Comparison of ENCODE assay signal across 1 cellular context in the genomic region with DNA sequence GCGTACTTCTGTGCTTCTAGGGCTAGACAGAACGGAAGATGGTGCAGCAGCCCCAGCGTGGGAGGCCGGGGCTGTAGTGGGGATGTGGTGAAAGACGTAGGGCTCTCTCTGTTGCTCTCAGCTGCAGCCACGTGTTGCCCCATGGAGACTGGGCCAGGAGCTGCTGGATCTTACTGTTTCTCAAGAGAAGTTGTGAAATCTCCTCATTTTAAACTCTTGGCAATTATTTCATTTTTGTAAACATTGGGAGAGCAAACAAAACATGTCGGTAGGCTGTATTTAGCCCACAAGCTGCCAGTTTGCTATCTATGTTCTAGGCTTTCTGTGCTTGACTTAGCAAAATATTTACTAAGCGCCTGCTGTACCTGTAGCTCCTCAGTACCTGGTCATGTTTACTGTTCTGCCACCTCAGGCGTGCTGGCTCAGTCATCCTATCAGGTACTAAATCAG.
TF ChIP-seq lines count a peak whose summit lies in the region.

No MANE protein-coding gene starts in this region.

TF ChIP-seq in GM12878, 131 proteins besides CTCF, POLR2A, EP300 and RAD21 (continued from another document):
- TF ChIP-seq, protein P1, sequence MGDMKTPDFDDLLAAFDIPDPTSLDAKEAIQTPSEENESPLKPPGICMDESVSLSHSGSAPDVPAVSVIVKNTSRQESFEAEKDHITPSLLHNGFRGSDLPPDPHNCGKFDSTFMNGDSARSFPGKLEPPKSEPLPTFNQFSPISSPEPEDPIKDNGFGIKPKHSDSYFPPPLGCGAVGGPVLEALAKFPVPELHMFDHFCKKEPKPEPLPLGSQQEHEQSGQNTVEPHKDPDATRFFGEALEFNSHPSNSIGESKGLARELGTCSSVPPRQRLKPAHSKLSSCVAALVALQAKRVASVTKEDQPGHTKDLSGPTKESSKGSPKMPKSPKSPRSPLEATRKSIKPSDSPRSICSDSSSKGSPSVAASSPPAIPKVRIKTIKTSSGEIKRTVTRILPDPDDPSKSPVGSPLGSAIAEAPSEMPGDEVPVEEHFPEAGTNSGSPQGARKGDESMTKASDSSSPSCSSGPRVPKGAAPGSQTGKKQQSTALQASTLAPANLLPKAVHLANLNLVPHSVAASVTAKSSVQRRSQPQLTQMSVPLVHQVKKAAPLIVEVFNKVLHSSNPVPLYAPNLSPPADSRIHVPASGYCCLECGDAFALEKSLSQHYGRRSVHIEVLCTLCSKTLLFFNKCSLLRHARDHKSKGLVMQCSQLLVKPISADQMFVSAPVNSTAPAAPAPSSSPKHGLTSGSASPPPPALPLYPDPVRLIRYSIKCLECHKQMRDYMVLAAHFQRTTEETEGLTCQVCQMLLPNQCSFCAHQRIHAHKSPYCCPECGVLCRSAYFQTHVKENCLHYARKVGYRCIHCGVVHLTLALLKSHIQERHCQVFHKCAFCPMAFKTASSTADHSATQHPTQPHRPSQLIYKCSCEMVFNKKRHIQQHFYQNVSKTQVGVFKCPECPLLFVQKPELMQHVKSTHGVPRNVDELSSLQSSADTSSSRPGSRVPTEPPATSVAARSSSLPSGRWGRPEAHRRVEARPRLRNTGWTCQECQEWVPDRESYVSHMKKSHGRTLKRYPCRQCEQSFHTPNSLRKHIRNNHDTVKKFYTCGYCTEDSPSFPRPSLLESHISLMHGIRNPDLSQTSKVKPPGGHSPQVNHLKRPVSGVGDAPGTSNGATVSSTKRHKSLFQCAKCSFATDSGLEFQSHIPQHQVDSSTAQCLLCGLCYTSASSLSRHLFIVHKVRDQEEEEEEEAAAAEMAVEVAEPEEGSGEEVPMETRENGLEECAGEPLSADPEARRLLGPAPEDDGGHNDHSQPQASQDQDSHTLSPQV (IDR thresholded peaks at IDR 0.05) = no peak
- no peak for TF ChIP-seq CBFB (IDR thresholded peaks at IDR 0.05; ENCODE audit: low read depth)
- no peak for TF ChIP-seq ETV6 (conservative IDR thresholded peaks at IDR 0.05 in 1 of 2, IDR thresholded peaks at IDR 0.05 in 1 of 2; ENCODE audit: borderline replicate concordance in 1 of 2, low read depth in 1 of 2)
- no peak for TF ChIP-seq PAX8 (IDR thresholded peaks at IDR 0.05)
- TF ChIP-seq CREB1 (IDR thresholded peaks at IDR 0.05; ENCODE audit: low read depth) = peak; percentile 52
- TF ChIP-seq ATF7 (IDR thresholded peaks at IDR 0.05; ENCODE audit: low read depth) = 0 out of 2 replicates have a peak, but pooled peaks have one; percentile 34
- no peak; the same call in 1 of the 2 replicates for TF ChIP-seq ZNF207 (IDR thresholded peaks at IDR 0.05; ENCODE audit: borderline replicate concordance)
- no peak for TF ChIP-seq RELA (IDR thresholded peaks at IDR 0.05; ENCODE audit: borderline replicate concordance, partially characterized antibody)
- no peak for TF ChIP-seq FOXM1 (IDR thresholded peaks at IDR 0.05; ENCODE audit: low read depth, low read length)
- TF ChIP-seq CREM (IDR thresholded peaks at IDR 0.05; ENCODE audit: low read depth) = peak; percentile 53; the same call in 1 of the 2 replicates
- TF ChIP-seq STAT3 (IDR thresholded peaks at IDR 0.05; ENCODE audit: low read depth, low read length) = no peak
- no peak for TF ChIP-seq NFYA (IDR thresholded peaks at IDR 0.05; ENCODE audit: borderline replicate concordance, low read depth, low read length)
- TF ChIP-seq EED (IDR thresholded peaks at IDR 0.05; ENCODE audit: low read depth) = 0 out of 2 replicates have a peak, but pooled peaks have one; percentile 41
- peak; percentile 77 for TF ChIP-seq YY1 (IDR thresholded peaks at IDR 0.05; ENCODE audit: low read depth, low read length)
- TF ChIP-seq NRF1 (conservative IDR thresholded peaks at IDR 0.05; ENCODE audit: low read depth, low read length) = no peak
- TF ChIP-seq ZNF217 (IDR thresholded peaks at IDR 0.05) = no peak
- TF ChIP-seq HDAC6 (IDR thresholded peaks at IDR 0.05; ENCODE audit: unreplicated experiment) = no peak
- TF ChIP-seq, protein P2, sequence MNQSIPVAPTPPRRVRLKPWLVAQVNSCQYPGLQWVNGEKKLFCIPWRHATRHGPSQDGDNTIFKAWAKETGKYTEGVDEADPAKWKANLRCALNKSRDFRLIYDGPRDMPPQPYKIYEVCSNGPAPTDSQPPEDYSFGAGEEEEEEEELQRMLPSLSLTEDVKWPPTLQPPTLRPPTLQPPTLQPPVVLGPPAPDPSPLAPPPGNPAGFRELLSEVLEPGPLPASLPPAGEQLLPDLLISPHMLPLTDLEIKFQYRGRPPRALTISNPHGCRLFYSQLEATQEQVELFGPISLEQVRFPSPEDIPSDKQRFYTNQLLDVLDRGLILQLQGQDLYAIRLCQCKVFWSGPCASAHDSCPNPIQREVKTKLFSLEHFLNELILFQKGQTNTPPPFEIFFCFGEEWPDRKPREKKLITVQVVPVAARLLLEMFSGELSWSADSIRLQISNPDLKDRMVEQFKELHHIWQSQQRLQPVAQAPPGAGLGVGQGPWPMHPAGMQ (IDR thresholded peaks at IDR 0.05; ENCODE audit: borderline replicate concordance) = no peak
- TF ChIP-seq MTA3 (IDR thresholded peaks at IDR 0.05; ENCODE audit: borderline replicate concordance, low read length) = no peak
- TF ChIP-seq NR2C1 (IDR thresholded peaks at IDR 0.05) = no peak
- TF ChIP-seq SMARCA5 (IDR thresholded peaks at IDR 0.05) = no peak
- no peak for TF ChIP-seq GABPA (IDR thresholded peaks at IDR 0.05; ENCODE audit: low read depth)
- TF ChIP-seq IKZF1 (conservative IDR thresholded peaks at IDR 0.05) = no peak
- TF ChIP-seq, protein P3, sequence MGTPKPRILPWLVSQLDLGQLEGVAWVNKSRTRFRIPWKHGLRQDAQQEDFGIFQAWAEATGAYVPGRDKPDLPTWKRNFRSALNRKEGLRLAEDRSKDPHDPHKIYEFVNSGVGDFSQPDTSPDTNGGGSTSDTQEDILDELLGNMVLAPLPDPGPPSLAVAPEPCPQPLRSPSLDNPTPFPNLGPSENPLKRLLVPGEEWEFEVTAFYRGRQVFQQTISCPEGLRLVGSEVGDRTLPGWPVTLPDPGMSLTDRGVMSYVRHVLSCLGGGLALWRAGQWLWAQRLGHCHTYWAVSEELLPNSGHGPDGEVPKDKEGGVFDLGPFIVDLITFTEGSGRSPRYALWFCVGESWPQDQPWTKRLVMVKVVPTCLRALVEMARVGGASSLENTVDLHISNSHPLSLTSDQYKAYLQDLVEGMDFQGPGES (IDR thresholded peaks at IDR 0.05) = no peak
- no peak for TF ChIP-seq TCF12 (IDR thresholded peaks at IDR 0.05; ENCODE audit: low read depth, low read length)
- TF ChIP-seq, protein P4, sequence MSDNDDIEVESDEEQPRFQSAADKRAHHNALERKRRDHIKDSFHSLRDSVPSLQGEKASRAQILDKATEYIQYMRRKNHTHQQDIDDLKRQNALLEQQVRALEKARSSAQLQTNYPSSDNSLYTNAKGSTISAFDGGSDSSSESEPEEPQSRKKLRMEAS (IDR thresholded peaks at IDR 0.05; ENCODE audit: low read depth, low read length) = peak; percentile 90; the same call in 1 of the 2 replicates
- TF ChIP-seq POLR2AphosphoS2 (IDR thresholded peaks at IDR 0.05; ENCODE audit: low read depth, low read length) = no peak
- TF ChIP-seq, protein P5, sequence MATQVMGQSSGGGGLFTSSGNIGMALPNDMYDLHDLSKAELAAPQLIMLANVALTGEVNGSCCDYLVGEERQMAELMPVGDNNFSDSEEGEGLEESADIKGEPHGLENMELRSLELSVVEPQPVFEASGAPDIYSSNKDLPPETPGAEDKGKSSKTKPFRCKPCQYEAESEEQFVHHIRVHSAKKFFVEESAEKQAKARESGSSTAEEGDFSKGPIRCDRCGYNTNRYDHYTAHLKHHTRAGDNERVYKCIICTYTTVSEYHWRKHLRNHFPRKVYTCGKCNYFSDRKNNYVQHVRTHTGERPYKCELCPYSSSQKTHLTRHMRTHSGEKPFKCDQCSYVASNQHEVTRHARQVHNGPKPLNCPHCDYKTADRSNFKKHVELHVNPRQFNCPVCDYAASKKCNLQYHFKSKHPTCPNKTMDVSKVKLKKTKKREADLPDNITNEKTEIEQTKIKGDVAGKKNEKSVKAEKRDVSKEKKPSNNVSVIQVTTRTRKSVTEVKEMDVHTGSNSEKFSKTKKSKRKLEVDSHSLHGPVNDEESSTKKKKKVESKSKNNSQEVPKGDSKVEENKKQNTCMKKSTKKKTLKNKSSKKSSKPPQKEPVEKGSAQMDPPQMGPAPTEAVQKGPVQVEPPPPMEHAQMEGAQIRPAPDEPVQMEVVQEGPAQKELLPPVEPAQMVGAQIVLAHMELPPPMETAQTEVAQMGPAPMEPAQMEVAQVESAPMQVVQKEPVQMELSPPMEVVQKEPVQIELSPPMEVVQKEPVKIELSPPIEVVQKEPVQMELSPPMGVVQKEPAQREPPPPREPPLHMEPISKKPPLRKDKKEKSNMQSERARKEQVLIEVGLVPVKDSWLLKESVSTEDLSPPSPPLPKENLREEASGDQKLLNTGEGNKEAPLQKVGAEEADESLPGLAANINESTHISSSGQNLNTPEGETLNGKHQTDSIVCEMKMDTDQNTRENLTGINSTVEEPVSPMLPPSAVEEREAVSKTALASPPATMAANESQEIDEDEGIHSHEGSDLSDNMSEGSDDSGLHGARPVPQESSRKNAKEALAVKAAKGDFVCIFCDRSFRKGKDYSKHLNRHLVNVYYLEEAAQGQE (IDR thresholded peaks at IDR 0.05; ENCODE audit: low read depth, low read length) = no peak
- TF ChIP-seq ZZZ3 (IDR thresholded peaks at IDR 0.05; ENCODE audit: control insufficient read depth, insufficient read length, low read depth) = no peak
- peak; percentile 75 for TF ChIP-seq RUNX3 (IDR thresholded peaks at IDR 0.05; ENCODE audit: low read length)
- TF ChIP-seq RB1 (IDR thresholded peaks at IDR 0.05; ENCODE audit: borderline replicate concordance) = no peak
- TF ChIP-seq GATAD2B (conservative IDR thresholded peaks at IDR 0.05; ENCODE audit: low read depth) = no peak
- no peak for TF ChIP-seq STAT1 (conservative IDR thresholded peaks at IDR 0.05)
- peak; percentile 13; the same call in 1 of the 2 replicates for TF ChIP-seq TAF1 (IDR thresholded peaks at IDR 0.05; ENCODE audit: borderline replicate concordance, low read depth, low read length)
- TF ChIP-seq, protein P6, sequence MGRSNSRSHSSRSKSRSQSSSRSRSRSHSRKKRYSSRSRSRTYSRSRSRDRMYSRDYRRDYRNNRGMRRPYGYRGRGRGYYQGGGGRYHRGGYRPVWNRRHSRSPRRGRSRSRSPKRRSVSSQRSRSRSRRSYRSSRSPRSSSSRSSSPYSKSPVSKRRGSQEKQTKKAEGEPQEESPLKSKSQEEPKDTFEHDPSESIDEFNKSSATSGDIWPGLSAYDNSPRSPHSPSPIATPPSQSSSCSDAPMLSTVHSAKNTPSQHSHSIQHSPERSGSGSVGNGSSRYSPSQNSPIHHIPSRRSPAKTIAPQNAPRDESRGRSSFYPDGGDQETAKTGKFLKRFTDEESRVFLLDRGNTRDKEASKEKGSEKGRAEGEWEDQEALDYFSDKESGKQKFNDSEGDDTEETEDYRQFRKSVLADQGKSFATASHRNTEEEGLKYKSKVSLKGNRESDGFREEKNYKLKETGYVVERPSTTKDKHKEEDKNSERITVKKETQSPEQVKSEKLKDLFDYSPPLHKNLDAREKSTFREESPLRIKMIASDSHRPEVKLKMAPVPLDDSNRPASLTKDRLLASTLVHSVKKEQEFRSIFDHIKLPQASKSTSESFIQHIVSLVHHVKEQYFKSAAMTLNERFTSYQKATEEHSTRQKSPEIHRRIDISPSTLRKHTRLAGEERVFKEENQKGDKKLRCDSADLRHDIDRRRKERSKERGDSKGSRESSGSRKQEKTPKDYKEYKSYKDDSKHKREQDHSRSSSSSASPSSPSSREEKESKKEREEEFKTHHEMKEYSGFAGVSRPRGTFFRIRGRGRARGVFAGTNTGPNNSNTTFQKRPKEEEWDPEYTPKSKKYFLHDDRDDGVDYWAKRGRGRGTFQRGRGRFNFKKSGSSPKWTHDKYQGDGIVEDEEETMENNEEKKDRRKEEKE (IDR thresholded peaks at IDR 0.05) = no peak
- no peak for TF ChIP-seq RBBP5 (conservative IDR thresholded peaks at IDR 0.05)
- peak; percentile 43 for TF ChIP-seq RAD51 (IDR thresholded peaks at IDR 0.05)
- no peak for TF ChIP-seq ASH2L (IDR thresholded peaks at IDR 0.05; ENCODE audit: borderline replicate concordance, low read depth)
- no peak for TF ChIP-seq MTA2 (IDR thresholded peaks at IDR 0.05; ENCODE audit: low read depth)
- peak; percentile 21 to 44; a peak in 2 of 4 replicates for TF ChIP-seq BHLHE40 (IDR thresholded peaks at IDR 0.05; ENCODE audit: borderline replicate concordance in 1 of 2, low read depth in 2 of 2, low read length in 1 of 2)
- TF ChIP-seq, protein P7, sequence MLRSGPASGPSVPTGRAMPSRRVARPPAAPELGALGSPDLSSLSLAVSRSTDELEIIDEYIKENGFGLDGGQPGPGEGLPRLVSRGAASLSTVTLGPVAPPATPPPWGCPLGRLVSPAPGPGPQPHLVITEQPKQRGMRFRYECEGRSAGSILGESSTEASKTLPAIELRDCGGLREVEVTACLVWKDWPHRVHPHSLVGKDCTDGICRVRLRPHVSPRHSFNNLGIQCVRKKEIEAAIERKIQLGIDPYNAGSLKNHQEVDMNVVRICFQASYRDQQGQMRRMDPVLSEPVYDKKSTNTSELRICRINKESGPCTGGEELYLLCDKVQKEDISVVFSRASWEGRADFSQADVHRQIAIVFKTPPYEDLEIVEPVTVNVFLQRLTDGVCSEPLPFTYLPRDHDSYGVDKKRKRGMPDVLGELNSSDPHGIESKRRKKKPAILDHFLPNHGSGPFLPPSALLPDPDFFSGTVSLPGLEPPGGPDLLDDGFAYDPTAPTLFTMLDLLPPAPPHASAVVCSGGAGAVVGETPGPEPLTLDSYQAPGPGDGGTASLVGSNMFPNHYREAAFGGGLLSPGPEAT (IDR thresholded peaks at IDR 0.05; ENCODE audit: low read depth) = no peak
- TF ChIP-seq HDGF (IDR thresholded peaks at IDR 0.05) = no peak
- no peak for TF ChIP-seq FOS (IDR thresholded peaks at IDR 0.05; ENCODE audit: borderline replicate concordance, extremely low read depth, insufficient read length)
- no peak for TF ChIP-seq SMAD1 (IDR thresholded peaks at IDR 0.05; ENCODE audit: low read depth, partially characterized antibody)
- TF ChIP-seq MXI1 (IDR thresholded peaks at IDR 0.05; ENCODE audit: low read depth, low read length) = 0 out of 2 replicates have a peak, but pooled peaks have one; percentile 70
- no peak for TF ChIP-seq WRNIP1 (IDR thresholded peaks at IDR 0.05; ENCODE audit: borderline replicate concordance, low read depth, low read length)
- no peak for TF ChIP-seq CBX3 (IDR thresholded peaks at IDR 0.05; ENCODE audit: borderline replicate concordance, low read depth)
- TF ChIP-seq, protein P8, sequence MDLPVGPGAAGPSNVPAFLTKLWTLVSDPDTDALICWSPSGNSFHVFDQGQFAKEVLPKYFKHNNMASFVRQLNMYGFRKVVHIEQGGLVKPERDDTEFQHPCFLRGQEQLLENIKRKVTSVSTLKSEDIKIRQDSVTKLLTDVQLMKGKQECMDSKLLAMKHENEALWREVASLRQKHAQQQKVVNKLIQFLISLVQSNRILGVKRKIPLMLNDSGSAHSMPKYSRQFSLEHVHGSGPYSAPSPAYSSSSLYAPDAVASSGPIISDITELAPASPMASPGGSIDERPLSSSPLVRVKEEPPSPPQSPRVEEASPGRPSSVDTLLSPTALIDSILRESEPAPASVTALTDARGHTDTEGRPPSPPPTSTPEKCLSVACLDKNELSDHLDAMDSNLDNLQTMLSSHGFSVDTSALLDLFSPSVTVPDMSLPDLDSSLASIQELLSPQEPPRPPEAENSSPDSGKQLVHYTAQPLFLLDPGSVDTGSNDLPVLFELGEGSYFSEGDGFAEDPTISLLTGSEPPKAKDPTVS (IDR thresholded peaks at IDR 0.05; ENCODE audit: low read depth, low read length) = no peak
- TF ChIP-seq SREBF2 (IDR thresholded peaks at IDR 0.05; ENCODE audit: low read length) = no peak
- TF ChIP-seq MEF2B (IDR thresholded peaks at IDR 0.05; ENCODE audit: partially characterized antibody, poor library complexity, severe bottlenecking) = no peak
- TF ChIP-seq YBX1 (IDR thresholded peaks at IDR 0.05) = no peak
